ENCODE assay signal across 9 cellular contexts in the genomic region with DNA sequence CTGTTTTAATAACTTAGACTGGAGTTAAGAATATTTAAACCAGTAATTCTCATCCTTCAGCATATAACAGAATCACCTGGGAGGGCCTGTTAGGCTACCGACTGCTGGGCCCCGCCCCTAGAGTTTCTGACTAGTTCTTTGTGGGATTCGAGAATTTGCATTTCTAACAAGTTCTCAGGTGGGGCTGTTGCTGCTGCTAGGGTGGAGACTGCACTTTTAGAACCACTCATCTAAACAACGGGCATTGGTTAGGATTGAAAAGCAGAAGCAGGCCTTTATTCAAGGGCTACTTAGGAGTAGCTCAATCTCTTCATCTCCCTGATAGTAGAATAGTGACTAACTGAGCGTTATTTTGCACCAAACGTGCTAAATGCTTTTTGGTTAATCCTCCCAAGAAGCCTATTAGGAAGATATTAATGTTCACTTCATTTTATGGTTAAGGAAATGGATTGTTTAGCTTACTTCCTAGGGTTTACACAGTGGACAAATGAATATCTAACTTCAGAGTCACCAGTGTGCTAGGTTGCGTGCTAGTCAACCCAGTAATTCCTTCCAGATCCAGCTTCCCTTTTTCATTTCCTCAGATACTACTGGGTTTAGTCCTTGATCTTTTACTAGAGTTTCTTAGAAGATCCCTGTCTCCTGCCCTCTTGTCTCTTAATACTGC. TPM values are rescaled to one million over a fixed set of nuclear protein-coding genes. Genes with fewer than 3 reads are reported as not detected.
DNase-seq lines count a peak whose midpoint lies in the region; ATAC-seq, FAIRE-seq and TF ChIP-seq lines count a peak whose summit lies in the region.
"Had no signal": no experiment of that assay in that cellular context is flagged by ENCODE, and none has a peak within 500 bp of the region (broad histone marks: within the 10 kb centered on the region; RNA-seq: fewer than 3 reads in every experiment).

No MANE protein-coding gene starts in this region.

- POLR2A ChIA-PET in activated CD8-positive, alpha-beta T cell treated with anti-CD3 and anti-CD28 coated beads, Interleukin-2, amount 10 ng/mL, durations not matched to agents 7 days and 5 days (lab: Charles Lee) = no interaction called here

- CTCF ChIA-PET in activated CD8-positive, alpha-beta T cell treated with anti-CD3 and anti-CD28 coated beads, Interleukin-2, amount 10 ng/mL, durations not matched to agents 7 days and 5 days (lab: Charles Lee) = no interaction called here

- peaks cover 0 to 4% of the 10 kb centered on the region in 2 donors for H3K4me1 Mint-ChIP-seq in effector memory CD8-positive, alpha-beta T cell (ENCODE audit: low read depth in 2 of 2)
- H3K4me1 Mint-ChIP-seq in activated CD8-positive, alpha-beta T cell treated with anti-CD3 and anti-CD28 coated beads, Interleukin-2, amount 10 ng/mL, durations not matched to agents 7 days and 5 days (ENCODE audit: low read depth) = no peaks in the 10 kb centered on the region

- ATAC-seq in GM21515 (IDR thresholded peaks at IDR 0.05; ENCODE audit: unreplicated experiment) = peak; percentile 97
- peak; percentile 86 for ATAC-seq in HG03439 (IDR thresholded peaks at IDR 0.05; ENCODE audit: unreplicated experiment)
- peak; percentile 27 for ATAC-seq in effector memory CD8-positive, alpha-beta T cell (replicated peaks)
- ATAC-seq in activated CD8-positive, alpha-beta T cell treated with anti-CD3 and anti-CD28 coated beads, Interleukin-2, amount 10 ng/mL, durations not matched to agents 7 days and 5 days = no peak

- intact Hi-C loops in uterus (cut with DNase I; ENCODE audit: low total_unique reads) = no loop called here
- intact Hi-C loops in ascending aorta (cut with DNase I) = no loop called here

- TF ChIP-seq EP300 in tibial nerve (IDR thresholded peaks at IDR 0.05) = no peak

- no peak for TF ChIP-seq POLR2A in GM12891 (IDR thresholded peaks at IDR 0.05; ENCODE audit: low read depth, low read length)
- no peak for TF ChIP-seq POLR2A in uterus (IDR thresholded peaks at IDR 0.05)
- no peak for TF ChIP-seq POLR2A in tibial nerve (IDR thresholded peaks at IDR 0.05)

- H3K27me3 Mint-ChIP-seq in effector memory CD8-positive, alpha-beta T cell = no peaks in the 10 kb centered on the region
- no peaks in the 10 kb centered on the region for H3K27me3 Mint-ChIP-seq in activated CD8-positive, alpha-beta T cell treated with anti-CD3 and anti-CD28 coated beads, Interleukin-2, amount 10 ng/mL, durations not matched to agents 7 days and 5 days (ENCODE audit: low read depth)

- H3K4me3 ChIP-seq in uterus (no peak overlapping the region), tibial nerve (no peak overlapping the region), ascending aorta (no peak overlapping the region)

- H3K27me3 ChIP-seq in uterus (no peaks in the 10 kb centered on the region), tibial nerve (no peaks in the 10 kb centered on the region), ascending aorta (no peaks in the 10 kb centered on the region)

- 65 to 69% methylated on average over 7 of the region's 7 CpGs for WGBS in tibial nerve, 2 donors

- H3K36me3 Mint-ChIP-seq in effector memory CD8-positive, alpha-beta T cell (ENCODE audit: insufficient read depth) = peaks cover 13% of the 10 kb centered on the region
- peaks cover 17% of the 10 kb centered on the region for H3K36me3 Mint-ChIP-seq in activated CD8-positive, alpha-beta T cell treated with anti-CD3 and anti-CD28 coated beads, Interleukin-2, amount 10 ng/mL, durations not matched to agents 7 days and 5 days (ENCODE audit: low read depth)

- H3K9me3 Mint-ChIP-seq in effector memory CD8-positive, alpha-beta T cell = no peaks in the 10 kb centered on the region
- H3K9me3 Mint-ChIP-seq in activated CD8-positive, alpha-beta T cell treated with anti-CD3 and anti-CD28 coated beads, Interleukin-2, amount 10 ng/mL, durations not matched to agents 7 days and 5 days (ENCODE audit: insufficient read depth) = no peaks in the 10 kb centered on the region

- FAIRE-seq in GM12891 (lab: Jason Lieb, UNC) = peak; percentile 93

- no peaks in the 10 kb centered on the region for H3K9me3 ChIP-seq in uterus
- H3K9me3 ChIP-seq in tibial nerve = no peaks in the 10 kb centered on the region
- no peaks in the 10 kb centered on the region for H3K9me3 ChIP-seq in ascending aorta

- TF ChIP-seq CTCF in uterus (IDR thresholded peaks at IDR 0.05) = no peak
- no peak for TF ChIP-seq CTCF in tibial nerve (IDR thresholded peaks at IDR 0.05)
- no peak for TF ChIP-seq CTCF in ascending aorta (IDR thresholded peaks at IDR 0.05)

- no peak overlapping the region for H3K27ac ChIP-seq in uterus
- no peak overlapping the region for H3K27ac ChIP-seq in tibial nerve
- no peak overlapping the region for H3K27ac ChIP-seq in ascending aorta

- H3K36me3 ChIP-seq in uterus = no peaks in the 10 kb centered on the region
- H3K36me3 ChIP-seq in tibial nerve = peaks cover 0 to 18% (median 0%) of the 10 kb centered on the region in 3 donors
- H3K36me3 ChIP-seq in ascending aorta = peaks cover 0 to 10% of the 10 kb centered on the region in 2 donors

- peak overlapping the region in 1 of 2 donors; percentile 13 for H3K27ac Mint-ChIP-seq in effector memory CD8-positive, alpha-beta T cell
- no peak overlapping the region for H3K27ac Mint-ChIP-seq in activated CD8-positive, alpha-beta T cell treated with anti-CD3 and anti-CD28 coated beads, Interleukin-2, amount 10 ng/mL, durations not matched to agents 7 days and 5 days

- no peaks in the 10 kb centered on the region for H3K4me1 ChIP-seq in uterus
- no peaks in the 10 kb centered on the region for H3K4me1 ChIP-seq in tibial nerve
- no peaks in the 10 kb centered on the region for H3K4me1 ChIP-seq in ascending aorta

- DNase-seq in GM12891 (ENCODE audit: insufficient read length, low spot score) = peak; percentile 39
- no peak for DNase-seq in effector memory CD8-positive, alpha-beta T cell
- DNase-seq in uterus = no peak
- DNase-seq in tibial nerve (ENCODE audit: low spot score in 2 of 2) = no peak
- DNase-seq in activated CD8-positive, alpha-beta T cell treated with anti-CD3 and anti-CD28 coated beads, Interleukin-2, amount 10 ng/mL, durations not matched to agents 7 days and 5 days = no peak
- no peak for DNase-seq in ascending aorta (ENCODE audit: low spot score in 2 of 2)
- DNase-seq: trophoblast cell had no signal

- H3K4me3 Mint-ChIP-seq in effector memory CD8-positive, alpha-beta T cell = no peak overlapping the region
- H3K4me3 Mint-ChIP-seq in activated CD8-positive, alpha-beta T cell treated with anti-CD3 and anti-CD28 coated beads, Interleukin-2, amount 10 ng/mL, durations not matched to agents 7 days and 5 days = no peak overlapping the region

TF ChIP-seq in GM12891, 5 proteins besides CTCF, POLR2A, EP300 and RAD21:
- TF ChIP-seq POU2F2 (IDR thresholded peaks at IDR 0.05; ENCODE audit: low read depth, low read length) (peak; percentile 86; the same call in 1 of the 2 replicates), POLR2AphosphoS5 (IDR thresholded peaks at IDR 0.05; ENCODE audit: low read depth, low read length) (no peak), TAF1 (IDR thresholded peaks at IDR 0.05; ENCODE audit: low read depth, low read length) (no peak), SPI1 (IDR thresholded peaks at IDR 0.05; ENCODE audit: low read depth, low read length) (peak; percentile 85)

RNA-seq across cellular contexts. Expression of gene UAP1, which starts 31.1 kb away (rescaled TPM):
- 19.4 TPM for polyA plus RNA-seq in GM12891 (2012; ENCODE audit: low read depth, missing spikeins)
- total RNA-seq in uterus (10 to 100 TPM; 17.7 to 66.5 (median 55.0) TPM), tibial nerve (100 to 1,000 TPM in 2 of 4 donors, 10 to 100 TPM in 2; 93.9 to 194 (median 113) TPM), ascending aorta (32.7 TPM)
- total RNA-seq in activated CD8-positive, alpha-beta T cell treated with anti-CD3 and anti-CD28 coated beads, Interleukin-2, amount 10 ng/mL, durations not matched to agents 7 days and 5 days = 10 to 100 TPM; 15.5 to 15.7 TPM

RNA-seq across cellular contexts. Expression of gene UHMK1, which starts 32.8 kb away (rescaled TPM):
- polyA plus RNA-seq in GM12891 (2012; ENCODE audit: low read depth, missing spikeins) = 15.7 TPM
- total RNA-seq in uterus = 10 to 100 TPM in 3 of 4 donors, 1 to 10 TPM in 1; 9.2 to 58.8 (median 31.6) TPM
- 10 to 100 TPM; 36.1 to 56.9 (median 49.2) TPM for total RNA-seq in tibial nerve
- 10 to 100 TPM; 53.1 to 57.0 TPM for total RNA-seq in activated CD8-positive, alpha-beta T cell treated with anti-CD3 and anti-CD28 coated beads, Interleukin-2, amount 10 ng/mL, durations not matched to agents 7 days and 5 days
- total RNA-seq in ascending aorta = 13.6 TPM
